ENCODE assay signal across 18 cellular contexts in the genomic region with DNA sequence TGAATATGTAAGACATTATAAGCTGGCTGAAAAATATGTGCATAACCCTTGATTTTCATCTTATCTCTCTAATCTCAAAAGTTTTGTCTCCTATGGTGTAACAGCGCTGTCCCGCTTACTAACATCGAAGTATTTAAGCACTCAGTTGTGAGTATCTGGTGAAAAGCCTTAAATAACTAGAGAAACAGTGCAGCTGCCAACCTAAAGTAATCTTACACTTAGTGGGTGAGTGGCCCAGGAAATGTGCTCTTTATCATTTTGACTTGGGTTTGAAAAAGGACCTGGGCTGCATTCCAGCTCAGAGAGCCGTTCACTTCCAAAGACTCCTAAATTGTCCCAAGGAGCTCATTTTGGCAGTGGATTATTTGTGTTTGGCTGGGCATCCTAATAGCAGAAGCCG.
DNase-seq lines count a peak whose midpoint lies in the region; ATAC-seq and TF ChIP-seq lines count a peak whose summit lies in the region.
"Had no signal": no experiment of that assay in that cellular context is flagged by ENCODE, and none has a peak within 500 bp of the region (broad histone marks: within the 10 kb centered on the region; RNA-seq: fewer than 3 reads in every experiment).

No MANE protein-coding gene starts in this region.

- no TSS peak for BruUV-seq in PC-9 (replicated peaks; lab: Mats Ljungman, UMichigan)

- no peaks in the 10 kb centered on the region for H3K9me2 ChIP-seq in PC-9 (ENCODE audit: insufficient read depth)

- no peaks in the 10 kb centered on the region for H3K36me3 ChIP-seq in right atrium auricular region
- H3K36me3 ChIP-seq in PC-9 (ENCODE audit: low read depth), result no peaks in the 10 kb centered on the region
- H3K36me3 ChIP-seq: esophagus squamous epithelium, HAP-1 had no signal

- no peaks in the 10 kb centered on the region for H3K9me3 ChIP-seq in right cardiac atrium (ENCODE audit: control insufficient read depth, low read length)
- H3K9me3 ChIP-seq in right atrium auricular region, result peaks cover 0 to 9% of the 10 kb centered on the region in 2 donors
- no peaks in the 10 kb centered on the region for H3K9me3 ChIP-seq in PC-9 (ENCODE audit: insufficient read depth, low read depth)
- H3K9me3 ChIP-seq: esophagus squamous epithelium had no signal

- no peaks in the 10 kb centered on the region for H3K79me2 ChIP-seq in PC-9 (ENCODE audit: low read depth)

- H3K27me3 ChIP-seq in right cardiac atrium (ENCODE audit: control insufficient read depth, insufficient read depth) (no peaks in the 10 kb centered on the region), right atrium auricular region (no peaks in the 10 kb centered on the region), PC-9 (ENCODE audit: insufficient read depth, low read depth) (no peaks in the 10 kb centered on the region)
- H3K27me3 ChIP-seq: esophagus squamous epithelium had no signal

- H3K27ac ChIP-seq in right cardiac atrium (ENCODE audit: low read length) (no peak overlapping the region), right atrium auricular region (no peak overlapping the region), PC-9 (no peak overlapping the region)
- H3K27ac ChIP-seq: esophagus squamous epithelium had no signal

- H3K4me2 ChIP-seq in PC-9, result no peak overlapping the region

- ATAC-seq in right cardiac atrium (peak in 1 of 2 donors; percentile 59), HG03097 (IDR thresholded peaks at IDR 0.05; ENCODE audit: low FRiP score, unreplicated experiment) (no peak)
- ATAC-seq: natural killer cell had no signal

- peaks cover 2% of the 10 kb centered on the region for H3K4me1 ChIP-seq in right cardiac atrium (ENCODE audit: control insufficient read depth, insufficient read depth, low read length)
- H3K4me1 ChIP-seq in right atrium auricular region, result peaks cover 0 to 6% of the 10 kb centered on the region in 2 donors
- H3K4me1 ChIP-seq in PC-9 (replicated peaks; ENCODE audit: insufficient read depth), result no peaks in the 10 kb centered on the region
- H3K4me1 ChIP-seq: esophagus squamous epithelium, HAP-1 had no signal

- H2AFZ ChIP-seq in PC-9, result no peak overlapping the region

- CTCF ChIA-PET in PC-9 (lab: Charles Lee), result no interaction called here

- intact Hi-C loops in right cardiac atrium (cut with DNase I), result no loop called here
- intact Hi-C loops in PC-9 (cut with micrococcal nuclease; ENCODE audit: unreplicated experiment), result no loop called here

- DNase-seq in right cardiac atrium (peak in 1 of 3 donors; percentile 43), right atrium auricular region (ENCODE audit: low spot score) (no peak), amniotic epithelial cell (ENCODE audit: low read depth) (peak; percentile 3), medulla oblongata (ENCODE audit: extremely low spot score) (peak; percentile 71), PC-9 (no peak), activated gamma-delta T cell treated with Interleukin-2 at 50 U/mL for 16 hours (no peak)
- no peak for DNase-seq in activated CD4-positive, alpha-beta T cell treated with anti-CD3 and anti-CD28 coated beads, Interleukin-2, amount 50 U/mL, for 1 hour
- DNase-seq: activated CD4-positive, alpha-beta T cell treated with anti-CD3 and anti-CD28 coated beads, Interleukin-2, amount 50 U/mL, for 4 hours; cerebellar nuclear complex; DMS153; effector CD8-positive, alpha-beta T cell; esophagus squamous epithelium; natural killer cell; NCI-H1436 treated with DMSO at 0.1 percent for 48 hours; NCI-H510A treated with DMSO at 0.1 percent for 48 hours; SIG-M5 had no signal

- H3F3A ChIP-seq in PC-9 (ENCODE audit: insufficient read depth, low read depth), result no peaks in the 10 kb centered on the region

- no peaks in the 10 kb centered on the region for H4K20me1 ChIP-seq in PC-9 (ENCODE audit: insufficient read depth)

- TF ChIP-seq CTCF in right atrium auricular region (IDR thresholded peaks at IDR 0.05) (no peak), PC-9 (conservative IDR thresholded peaks at IDR 0.05) (no peak)

- H3K4me3 ChIP-seq in right cardiac atrium (ENCODE audit: low read length) (peak overlapping the region; percentile 42), right atrium auricular region (no peak overlapping the region), PC-9 (no peak overlapping the region)
- H3K4me3 ChIP-seq: esophagus squamous epithelium, HAP-1 had no signal

- POLR2A ChIA-PET in PC-9 (lab: Charles Lee; ENCODE audit: unreplicated experiment), result no interaction called here

- WGBS in right cardiac atrium, result 20% methylated on average over 5 of the region's 5 CpGs

Comparison
In these comparisons a context has a peak if more than half of its experiments do, and no peak if none do; other contexts are left out.
1. DNase-seq: peak in amniotic epithelial cell (single experiment) and medulla oblongata (single experiment); none in right atrium auricular region (single experiment), PC-9 (0 of 2), activated gamma-delta T cell treated with Interleukin-2 at 50 U/mL for 16 hours (single experiment) and activated CD4-positive, alpha-beta T cell treated with anti-CD3 and anti-CD28 coated beads, Interleukin-2, amount 50 U/mL, for 1 hour (single experiment).